In genomic region chr3:23916886-23917815, GRCh38 we compare ENCODE assay signal across 8 cellular contexts. TPM values are rescaled to one million over a fixed set of nuclear protein-coding genes. Genes with fewer than 3 reads are reported as not detected.
DNase-seq lines count a peak whose midpoint lies in the region; ATAC-seq, FAIRE-seq and TF ChIP-seq lines count a peak whose summit lies in the region.

NKIRAS1 (minus strand) TSS chr3:23916990; CDS start chr3:23910904, 6,086 bp downstream.
RPL15 (plus strand) TSS chr3:23917132; CDS start chr3:23917860, 728 bp downstream.

- no peaks in the 10 kb centered on the region for H3K9me3 Mint-ChIP-seq in activated naive CD8-positive, alpha-beta T cell treated with anti-CD3 and anti-CD28 coated beads, Interleukin-2, amount 10 ng/mL, durations not matched to agents 7 days and 5 days

- DNase-seq in NCI-H1092 treated with DMSO at 0.1 percent for 48 hours (lab: John Stamatoyannopoulos, UW) (peak; percentile 94), SKM-1 (lab: John Stamatoyannopoulos, UW; ENCODE audit: unreplicated experiment) (peak; percentile 91), Right ventricle myocardium inferior (ENCODE audit: missing footprints) (peak; percentile 98), pancreas (peak; percentile 95 to 98 (median 97)), tibial artery (peak; percentile 97 to 98)
- DNase-seq in activated naive CD8-positive, alpha-beta T cell treated with anti-CD3 and anti-CD28 coated beads, Interleukin-2, amount 10 ng/mL, durations not matched to agents 7 days and 5 days = peak; percentile 93

- WGBS in pancreas, 2 donors = 0% methylated on average over 70 to 71 of the region's 71 CpGs

- peak; percentile 97 for TF ChIP-seq POLR2A in GM10847 (IDR thresholded peaks at IDR 0.05; ENCODE audit: extremely low read depth, insufficient read length)

- H3K36me3 Mint-ChIP-seq in activated naive CD8-positive, alpha-beta T cell treated with anti-CD3 and anti-CD28 coated beads, Interleukin-2, amount 10 ng/mL, durations not matched to agents 7 days and 5 days = peaks cover 32% of the 10 kb centered on the region

- ATAC-seq in HG02610 (IDR thresholded peaks at IDR 0.05; ENCODE audit: unreplicated experiment) (peak; percentile 95), Right ventricle myocardium inferior (peak; percentile 99), pancreas (peak; percentile 97 to 98 (median 97))
- peak; percentile 92 for ATAC-seq in activated naive CD8-positive, alpha-beta T cell treated with anti-CD3 and anti-CD28 coated beads, Interleukin-2, amount 10 ng/mL, durations not matched to agents 7 days and 5 days (ENCODE audit: low read depth)

- H3K4me1 ChIP-seq in pancreas = peaks cover 0 to 27% (median 6%) of the 10 kb centered on the region in 3 donors
- peaks cover 0 to 45% (median 19%) of the 10 kb centered on the region in 4 donors for H3K4me1 ChIP-seq in tibial artery

- peak within 1 kb of the TSS; percentile 76 to 91 (median 89) for H3K27ac ChIP-seq in pancreas
- H3K27ac ChIP-seq in tibial artery = peak within 1 kb of the TSS; percentile 82 to 89

- H3K4me3 ChIP-seq in pancreas = peak within 1 kb of the TSS; percentile 66 to 90 (median 76)
- H3K4me3 ChIP-seq in tibial artery = peak within 1 kb of the TSS; percentile 72 to 75

- POLR2A ChIA-PET in activated naive CD8-positive, alpha-beta T cell treated with anti-CD3 and anti-CD28 coated beads, Interleukin-2, amount 10 ng/mL, durations not matched to agents 7 days and 5 days (lab: Charles Lee) = interaction anchor here (0.6 to 3.3 kb wide), 30 partner anchors 10 to 1866 kb away, joined by 3 to 45 read pairs (median 5); partner anchors contain the start of gene NGLY1

- no peaks in the 10 kb centered on the region for H3K27me3 Mint-ChIP-seq in activated naive CD8-positive, alpha-beta T cell treated with anti-CD3 and anti-CD28 coated beads, Interleukin-2, amount 10 ng/mL, durations not matched to agents 7 days and 5 days

- intact Hi-C loops in Right ventricle myocardium inferior (cut with DNase I) (loop anchor here (1.0 kb wide), 1 partner anchor 28 kb away; the partner anchor contains the start of gene NR1D2), pancreas (cut with DNase I) (no loop called here), tibial artery (cut with DNase I; ENCODE audit: low total_unique reads) (loop anchor here (2.0 kb wide), 1 partner anchor 28 kb away; the partner anchor contains the start of gene NR1D2)

- H3K36me3 ChIP-seq in pancreas (peaks cover 0 to 19% (median 5%) of the 10 kb centered on the region in 3 donors), tibial artery (peaks cover 21 to 32% (median 28%) of the 10 kb centered on the region in 3 donors)

- H3K9me3 ChIP-seq in pancreas (no peaks in the 10 kb centered on the region), tibial artery (no peaks in the 10 kb centered on the region)

- H3K4me3 Mint-ChIP-seq in activated naive CD8-positive, alpha-beta T cell treated with anti-CD3 and anti-CD28 coated beads, Interleukin-2, amount 10 ng/mL, durations not matched to agents 7 days and 5 days = peak within 1 kb of the TSS; percentile 87

- peak; percentile 31 to 62 (median 58) for TF ChIP-seq CTCF in pancreas (IDR thresholded peaks at IDR 0.05)
- TF ChIP-seq CTCF in tibial artery (IDR thresholded peaks at IDR 0.05) = peak; percentile 62 to 93

- H3K4me1 Mint-ChIP-seq in activated naive CD8-positive, alpha-beta T cell treated with anti-CD3 and anti-CD28 coated beads, Interleukin-2, amount 10 ng/mL, durations not matched to agents 7 days and 5 days = peaks cover 35% of the 10 kb centered on the region

- peak within 1 kb of the TSS; percentile 97 for H3K27ac Mint-ChIP-seq in activated naive CD8-positive, alpha-beta T cell treated with anti-CD3 and anti-CD28 coated beads, Interleukin-2, amount 10 ng/mL, durations not matched to agents 7 days and 5 days

- FAIRE-seq in pancreas (lab: Jason Lieb, UNC) = no peak

- no peaks in the 10 kb centered on the region for H3K27me3 ChIP-seq in pancreas
- H3K27me3 ChIP-seq in tibial artery = no peaks in the 10 kb centered on the region

RNA-seq across cellular contexts. Expression of gene NKIRAS1, which starts in this region (rescaled TPM):
- 1 to 10 TPM; 3.8 to 4.9 TPM for total RNA-seq in activated naive CD8-positive, alpha-beta T cell treated with anti-CD3 and anti-CD28 coated beads, Interleukin-2, amount 10 ng/mL, durations not matched to agents 7 days and 5 days
- total RNA-seq in Right ventricle myocardium inferior = 20.3 TPM
- total RNA-seq in pancreas = 1 to 10 TPM; 3.0 to 4.9 (median 3.8) TPM
- 1 to 10 TPM; 2.7 to 5.9 TPM for polyA plus RNA-seq in pancreas

RNA-seq across cellular contexts. Expression of gene RPL15, which starts in this region (rescaled TPM):
- total RNA-seq in activated naive CD8-positive, alpha-beta T cell treated with anti-CD3 and anti-CD28 coated beads, Interleukin-2, amount 10 ng/mL, durations not matched to agents 7 days and 5 days = 1,000 to 10,000 TPM; 1,577 to 1,648 TPM
- total RNA-seq in Right ventricle myocardium inferior (1,001 TPM), pancreas (1,000 to 10,000 TPM in 4 of 6 donors, 100 to 1,000 TPM in 2; 676 to 1,455 (median 1,267) TPM)
- 1,000 to 10,000 TPM; 1,720 to 1,897 TPM for polyA plus RNA-seq in pancreas

Comparison
In these comparisons a context has a peak if more than half of its experiments do, and no peak if none do; other contexts are left out.
1. Peak in every context shown above with its lines: DNase-seq, ATAC-seq, H3K4me3 ChIP-seq and H3K27ac ChIP-seq.
2. intact Hi-C loops: an anchor here in Right ventricle myocardium inferior (1.0 kb wide) and tibial artery (2.0 kb wide); none called in pancreas.